In the genomic region with DNA sequence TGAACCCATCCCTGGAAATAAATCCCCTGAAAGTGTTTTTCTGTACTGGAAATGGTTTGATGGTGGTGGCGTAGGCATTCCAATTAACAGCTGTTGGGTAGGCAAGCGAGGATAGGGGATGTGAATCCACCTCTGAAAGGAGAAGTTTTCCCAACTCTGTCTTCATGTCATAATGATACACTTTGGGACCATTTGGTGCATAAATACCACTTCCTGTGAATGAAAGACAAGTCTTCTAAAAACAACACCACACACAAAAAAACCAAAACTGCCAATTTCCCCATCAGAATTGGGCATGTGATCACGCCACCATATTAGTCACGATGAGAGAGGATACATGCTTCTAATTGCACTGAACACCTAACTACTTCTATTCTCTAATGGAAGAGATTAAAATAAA, we compare ENCODE assay signal across 13 cellular contexts. TPM values are rescaled to one million over a fixed set of nuclear protein-coding genes. Genes with fewer than 3 reads are reported as not detected.
DNase-seq lines count a peak whose midpoint lies in the region; ATAC-seq and TF ChIP-seq lines count a peak whose summit lies in the region.
"Had no signal": no experiment of that assay in that cellular context is flagged by ENCODE, and none has a peak within 500 bp of the region (broad histone marks: within the 10 kb centered on the region; RNA-seq: fewer than 3 reads in every experiment).

No MANE protein-coding gene starts in this region.

- H3K36me3 Mint-ChIP-seq in activated T-cell treated with anti-CD3 and anti-CD28 coated beads, Interleukin-2, amount 50 U/mL, for 72 hours (ENCODE audit: insufficient read depth in 2 of 2): peaks cover 10 to 11% of the 10 kb centered on the region in 2 donors
- no peaks in the 10 kb centered on the region for H3K36me3 Mint-ChIP-seq in Calu3 (ENCODE audit: insufficient read depth, unreplicated experiment)

- H3K27ac ChIP-seq in spleen (peak overlapping the region; percentile 24 to 91 (median 78)), Peyer's patch (peak overlapping the region in 1 of 4 donors; percentile 55)
- H3K27ac ChIP-seq: A549, HL-60 had no signal

- H3K36me3 ChIP-seq in spleen (peaks cover 0 to 93% (median 10%) of the 10 kb centered on the region in 6 donors), Peyer's patch (no peaks in the 10 kb centered on the region)

- H3K9me3 ChIP-seq in spleen (no peaks in the 10 kb centered on the region), Peyer's patch (no peaks in the 10 kb centered on the region)
- H3K9me3 ChIP-seq: A549 had no signal

- H3K4me3 Mint-ChIP-seq in activated T-cell treated with anti-CD3 and anti-CD28 coated beads, Interleukin-2, amount 50 U/mL, for 72 hours: peak overlapping the region in 1 of 2 donors; percentile 61
- no peak overlapping the region for H3K4me3 Mint-ChIP-seq in Calu3 (ENCODE audit: low read depth, unreplicated experiment)
- H3K4me3 Mint-ChIP-seq: activated T-helper 1 cell treated with anti-CD3 and anti-CD28 coated beads, Interleukin-12 subunit alpha, Interleukin-12 subunit beta, Interleukin-2, Interleukin-4 antibody, amounts not matched to agents 30 ng/mL and 10 ng/mL and 1 ng/mL, durations not matched to agents 14 hours and 24 hours and 36 hours had no signal

- no peak for DNase-seq in activated T-cell treated with anti-CD3 and anti-CD28 coated beads, Interleukin-2, amount 50 U/mL, for 72 hours
- no peak for DNase-seq in activated T-cell treated with anti-CD3 and anti-CD28 coated beads, Interleukin-2, amount 50 U/mL, for 1 hour
- DNase-seq in spleen (no peak), Calu3 (no peak), Ammon's horn (ENCODE audit: low spot score) (no peak), Peyer's patch (no peak)
- DNase-seq: mesendoderm, NCI-H2029 treated with DMSO at 0.1 percent for 48 hours had no signal

- intact Hi-C loops in spleen (cut with DNase I; ENCODE audit: low total_unique reads): no loop called here
- intact Hi-C loops in Calu3 (cut with micrococcal nuclease; ENCODE audit: unreplicated experiment): no loop called here

- peaks cover 0 to 3% of the 10 kb centered on the region in 2 donors for H3K9me3 Mint-ChIP-seq in activated T-cell treated with anti-CD3 and anti-CD28 coated beads, Interleukin-2, amount 50 U/mL, for 72 hours
- no peaks in the 10 kb centered on the region for H3K9me3 Mint-ChIP-seq in Calu3 (ENCODE audit: low read depth, unreplicated experiment)
- H3K9me3 Mint-ChIP-seq: activated T-helper 1 cell treated with anti-CD3 and anti-CD28 coated beads, Interleukin-12 subunit alpha, Interleukin-12 subunit beta, Interleukin-2, Interleukin-4 antibody, amounts not matched to agents 30 ng/mL and 10 ng/mL and 1 ng/mL, durations not matched to agents 14 hours and 24 hours and 36 hours had no signal

- peak overlapping the region; percentile 69 for H3K27ac Mint-ChIP-seq in activated T-cell treated with anti-CD3 and anti-CD28 coated beads, Interleukin-2, amount 50 U/mL, for 72 hours
- no peak overlapping the region for H3K27ac Mint-ChIP-seq in Calu3 (ENCODE audit: unreplicated experiment)
- H3K27ac Mint-ChIP-seq: activated T-helper 1 cell treated with anti-CD3 and anti-CD28 coated beads, Interleukin-12 subunit alpha, Interleukin-12 subunit beta, Interleukin-2, Interleukin-4 antibody, amounts not matched to agents 30 ng/mL and 10 ng/mL and 1 ng/mL, durations not matched to agents 14 hours and 24 hours and 36 hours had no signal

- TF ChIP-seq CTCF in spleen (IDR thresholded peaks at IDR 0.05 in 8 of 11, conservative IDR thresholded peaks at IDR 0.05 in 3 of 11) (no peak), Calu3 (IDR thresholded peaks at IDR 0.05; ENCODE audit: unreplicated experiment) (no peak), Peyer's patch (IDR thresholded peaks at IDR 0.05) (no peak)

- 60 to 81% (median 72%) methylated on average over 4 of the region's 4 CpGs for WGBS in spleen, 5 donors

- H3K4me1 Mint-ChIP-seq in activated T-cell treated with anti-CD3 and anti-CD28 coated beads, Interleukin-2, amount 50 U/mL, for 72 hours (ENCODE audit: low read depth): peaks cover 37% of the 10 kb centered on the region
- peaks cover 24% of the 10 kb centered on the region for H3K4me1 Mint-ChIP-seq in Calu3 (ENCODE audit: low read depth, unreplicated experiment)

- CTCF ChIA-PET in Calu3 (lab: Charles Lee): interaction anchor here (1.3 kb wide), 1 partner anchor 12 kb away, joined by 3 read pairs; no protein-coding TSS in a partner anchor

- H3K27me3 ChIP-seq in spleen (replicated peaks in 1 of 7) (no peaks in the 10 kb centered on the region), Peyer's patch (no peaks in the 10 kb centered on the region)

- H3K27me3 Mint-ChIP-seq in activated T-cell treated with anti-CD3 and anti-CD28 coated beads, Interleukin-2, amount 50 U/mL, for 72 hours (ENCODE audit: low read depth): no peaks in the 10 kb centered on the region
- H3K27me3 Mint-ChIP-seq in Calu3 (ENCODE audit: unreplicated experiment): no peaks in the 10 kb centered on the region

- BruUV-seq in Calu3 (replicated peaks; lab: Mats Ljungman, UMichigan): no TSS peak

- H3K4me3 ChIP-seq in spleen: peak overlapping the region in 1 of 8 donors; percentile 20
- H3K4me3 ChIP-seq in Peyer's patch: peak overlapping the region in 1 of 4 donors; percentile 4
- H3K4me3 ChIP-seq: A549 had no signal

- ATAC-seq in activated T-cell treated with anti-CD3 and anti-CD28 coated beads, Interleukin-2, amount 50 U/mL, for 72 hours (replicated peaks in 1 of 2): no peak
- ATAC-seq in HG02678 (IDR thresholded peaks at IDR 0.05; ENCODE audit: unreplicated experiment) (peak; percentile 50), HG03565 (IDR thresholded peaks at IDR 0.05; ENCODE audit: unreplicated experiment) (peak; percentile 39)
- ATAC-seq: A549 had no signal

- H3K4me1 ChIP-seq in spleen (peaks cover 0 to 45% (median 20%) of the 10 kb centered on the region in 6 donors), Peyer's patch (peaks cover 0 to 12% (median 0%) of the 10 kb centered on the region in 4 donors)
- H3K4me1 ChIP-seq: A549 had no signal

- TF ChIP-seq POLR2A in spleen (IDR thresholded peaks at IDR 0.05): no peak
- TF ChIP-seq POLR2A in Peyer's patch (IDR thresholded peaks at IDR 0.05): no peak

RNA-seq across cellular contexts. Expression of gene VNN2, which starts 6.4 kb away (rescaled TPM):
- total RNA-seq in activated T-cell treated with anti-CD3 and anti-CD28 coated beads, Interleukin-2, amount 50 U/mL, for 72 hours: 10 to 100 TPM; 14.4 to 16.6 TPM
- total RNA-seq in spleen (100 to 1,000 TPM in 5 of 7 donors, 10 to 100 TPM in 2; 65.9 to 349 (median 173) TPM), Calu3 (2022) (18.1 and 21.5 TPM in 2 replicates), Peyer's patch (10 to 100 TPM in 1 of 4 donors, 1 to 10 TPM in 1, under 1 TPM in 1, not detected in 1; 0.57 to 10.7 (median 1.1) TPM)
- polyA plus RNA-seq in spleen: 10 to 100 TPM; 15.4 to 37.1 (median 26.0) TPM
- polyA plus RNA-seq: A549 had no signal

RNA-seq across cellular contexts. Expression of gene VNN1, which starts 37.5 kb away (rescaled TPM):
- not detected for total RNA-seq in activated T-cell treated with anti-CD3 and anti-CD28 coated beads, Interleukin-2, amount 50 U/mL, for 72 hours
- total RNA-seq in spleen: 10 to 100 TPM in 4 of 7 donors, 1 to 10 TPM in 3; 3.1 to 44.2 (median 11.2) TPM
- polyA plus RNA-seq in spleen: 1 to 10 TPM; 2.3 to 5.5 (median 2.9) TPM
- 12.4 and 13.3 TPM in 2 replicates for total RNA-seq in Calu3 (2022)
- total RNA-seq in Peyer's patch: 100 to 1,000 TPM in 2 of 4 donors, 10 to 100 TPM in 1, 1 to 10 TPM in 1; 4.1 to 296 (median 96.2) TPM
- total RNA-seq: activated T-helper 1 cell treated with anti-CD3 and anti-CD28 coated beads, Interleukin-12 subunit alpha, Interleukin-12 subunit beta, Interleukin-2, Interleukin-4 antibody, amounts not matched to agents 30 ng/mL and 10 ng/mL and 1 ng/mL, durations not matched to agents 14 hours and 24 hours and 36 hours had no signal

RNA-seq across cellular contexts. Expression of gene SLC18B1, which starts 47.1 kb away (rescaled TPM):
- total RNA-seq in activated T-cell treated with anti-CD3 and anti-CD28 coated beads, Interleukin-2, amount 50 U/mL, for 72 hours: 1 to 10 TPM; 5.1 to 6.9 TPM
- total RNA-seq in spleen (10 to 100 TPM in 4 of 7 donors, 1 to 10 TPM in 3; 6.0 to 19.1 (median 11.2) TPM), Calu3 (2022) (23.9 and 25.9 TPM in 2 replicates), Peyer's patch (10 to 100 TPM in 2 of 4 donors, 1 to 10 TPM in 2; 2.5 to 16.4 (median 9.0) TPM)
- 10 to 100 TPM in 2 of 3 donors, 1 to 10 TPM in 1; 6.2 to 15.0 (median 12.0) TPM for polyA plus RNA-seq in spleen

Comparison
In these comparisons a context has a peak if more than half of its experiments do, and no peak if none do; other contexts are left out.
1. ATAC-seq: peak in HG02678 (single experiment) and HG03565 (single experiment); none in activated T-cell treated with anti-CD3 and anti-CD28 coated beads, Interleukin-2, amount 50 U/mL, for 72 hours (0 of 2).
2. RNA of gene VNN1, which starts 37.5 kb away (total RNA-seq): 4.1 to 296 TPM in Peyer's patch, 12.4 to 13.3 TPM in Calu3 and 3.1 to 44.2 TPM in spleen; not detected in activated T-cell treated with anti-CD3 and anti-CD28 coated beads, Interleukin-2, amount 50 U/mL, for 72 hours; every median in the first group is over 4 times any median in the second.